ENCODE assay signal across 13 cellular contexts in the genomic region with DNA sequence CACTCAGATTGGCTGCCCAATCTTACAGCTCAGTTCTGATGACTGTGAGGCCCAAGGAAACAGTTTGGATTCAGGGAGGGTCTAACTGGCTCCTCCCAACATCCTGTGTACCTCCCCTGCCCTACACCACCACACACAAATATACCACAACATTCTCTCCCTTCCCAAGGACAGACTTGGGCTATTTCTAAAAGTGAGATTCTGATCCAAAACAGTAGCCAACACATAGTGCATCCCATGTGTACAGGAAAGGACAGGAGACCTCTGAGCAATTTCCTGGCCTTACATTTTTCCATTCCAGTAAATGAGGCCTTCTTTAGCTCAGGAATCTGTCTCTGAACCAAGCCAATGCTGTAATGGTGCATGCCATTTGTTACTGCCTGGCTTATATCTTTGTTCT. TPM values are rescaled to one million over a fixed set of nuclear protein-coding genes. Genes with fewer than 3 reads are reported as not detected.
A peak's percentile ranks its signal among the peaks of the same experiment; 100 is the strongest.
DNase-seq lines count a peak whose midpoint lies in the region; ATAC-seq and TF ChIP-seq lines count a peak whose summit lies in the region.
"Had no signal": no experiment of that assay in that cellular context is flagged by ENCODE, and none has a peak within 500 bp of the region (broad histone marks: within the 10 kb centered on the region; RNA-seq: fewer than 3 reads in every experiment).

No MANE protein-coding gene starts in this region.

- H3K27ac ChIP-seq in aorta (ENCODE audit: low read depth in 1 of 2, low read length in 2 of 2), result peak overlapping the region in 1 of 2 donors; percentile 38
- H3K27ac ChIP-seq: SK-N-MC, suprapubic skin had no signal

- H3K9me3 ChIP-seq in aorta (ENCODE audit: control insufficient read depth, low read length), result no peaks in the 10 kb centered on the region
- H3K9me3 ChIP-seq: suprapubic skin had no signal

- DNase-seq in left cardiac atrium (no peak), cardiac septum (ENCODE audit: low spot score) (no peak), choroid plexus epithelial cell (ENCODE audit: low read depth) (peak; percentile 78), iris pigment epithelial cell (ENCODE audit: low read depth) (peak; percentile 72), aorta (no peak), ecto neural progenitor cell (ENCODE audit: low spot score) (no peak)
- DNase-seq in effector CD4-positive, alpha-beta T cell, result no peak
- DNase-seq: H7, small intestine had no signal

- TF ChIP-seq CTCF in choroid plexus epithelial cell (conservative IDR thresholded peaks at IDR 0.05; ENCODE audit: low read depth, low read length), result no peak

- peaks cover 0 to 2% of the 10 kb centered on the region in 2 donors for H3K27me3 ChIP-seq in aorta (ENCODE audit: control insufficient read depth in 1 of 2, insufficient read depth in 2 of 2, low read length in 1 of 2)
- H3K27me3 ChIP-seq: suprapubic skin had no signal

- ATAC-seq in left cardiac atrium (peak; percentile 47), aorta (ENCODE audit: low FRiP score) (peak; percentile 34), HG03457 (IDR thresholded peaks at IDR 0.05; ENCODE audit: unreplicated experiment) (no peak)
- ATAC-seq: natural killer cell treated with Interleukin-12 subunit alpha and Interleukin-12 subunit beta and Interleukin-15 and Interleukin-18, amount 100 ng/mL, for 72 hours had no signal

- H3K36me3 ChIP-seq in aorta (ENCODE audit: control insufficient read depth in 1 of 2, insufficient read depth in 2 of 2, low read length in 1 of 2), result no peaks in the 10 kb centered on the region
- H3K36me3 ChIP-seq: suprapubic skin had no signal

- intact Hi-C loops in left cardiac atrium (cut with DNase I) (no loop called here), cardiac septum (cut with DNase I) (loop anchor here (5.0 kb wide), 1 partner anchor 34 kb away; no protein-coding TSS in a partner anchor), aorta (cut with DNase I) (no loop called here)

- H3K4me3 ChIP-seq in choroid plexus epithelial cell (ENCODE audit: low read depth, low read length) (no peak overlapping the region), aorta (ENCODE audit: low read length in 2 of 2) (no peak overlapping the region)
- H3K4me3 ChIP-seq: SK-N-MC, suprapubic skin had no signal

- peaks cover 0 to 3% of the 10 kb centered on the region in 2 donors for H3K4me1 ChIP-seq in aorta (ENCODE audit: control insufficient read depth in 1 of 2, insufficient read depth in 2 of 2, low read length in 2 of 2)

RNA-seq across cellular contexts. Expression of a gene that starts 20.8 kb away (rescaled TPM):
- 1 to 10 TPM; 7.0 to 9.1 TPM for total RNA-seq in left cardiac atrium
- 3.7 TPM for total RNA-seq in cardiac septum
- 10 to 100 TPM in 1 of 2 donors, 1 to 10 TPM in 1; 5.8 to 10.3 TPM for total RNA-seq in aorta
- polyA plus RNA-seq in aorta, result not detected
- total RNA-seq: H7; natural killer cell treated with Interleukin-12 subunit alpha and Interleukin-12 subunit beta and Interleukin-15 and Interleukin-18, amount 100 ng/mL, for 72 hours had no signal

Comparison
In these comparisons a context has a peak if more than half of its experiments do, and no peak if none do; other contexts are left out.
1. DNase-seq: peak in choroid plexus epithelial cell (single experiment) and iris pigment epithelial cell (single experiment); none in left cardiac atrium (single experiment), cardiac septum (single experiment), aorta (0 of 2), ecto neural progenitor cell (single experiment) and effector CD4-positive, alpha-beta T cell (single experiment).